ENCODE assay signal across 1 cellular context in the genomic region with DNA sequence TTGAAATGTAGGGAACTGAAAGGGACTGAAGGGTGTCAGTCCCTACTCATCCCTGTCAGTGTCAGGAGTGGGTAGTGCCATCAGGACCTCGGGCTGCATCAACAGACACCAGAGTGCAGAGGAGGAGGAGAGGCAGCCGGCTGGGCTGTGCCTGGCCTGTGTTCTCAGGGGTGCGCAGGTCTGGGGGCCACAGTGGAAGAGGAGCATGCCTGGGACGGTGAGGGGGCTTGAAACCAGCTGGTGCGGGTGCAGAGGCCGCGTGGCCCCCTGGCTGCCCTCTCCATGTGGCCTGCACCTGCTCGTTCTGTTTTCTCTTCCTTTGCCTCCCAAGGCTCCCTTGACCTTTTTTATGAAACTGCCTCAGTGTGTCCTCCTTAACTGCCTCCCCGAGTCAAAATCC.
TF ChIP-seq lines count a peak whose summit lies in the region.

No MANE protein-coding gene starts in this region.

TF ChIP-seq in HepG2, 621 proteins besides CTCF, POLR2A, EP300 and RAD21 (continued from another document):
- TF ChIP-seq, protein P1, sequence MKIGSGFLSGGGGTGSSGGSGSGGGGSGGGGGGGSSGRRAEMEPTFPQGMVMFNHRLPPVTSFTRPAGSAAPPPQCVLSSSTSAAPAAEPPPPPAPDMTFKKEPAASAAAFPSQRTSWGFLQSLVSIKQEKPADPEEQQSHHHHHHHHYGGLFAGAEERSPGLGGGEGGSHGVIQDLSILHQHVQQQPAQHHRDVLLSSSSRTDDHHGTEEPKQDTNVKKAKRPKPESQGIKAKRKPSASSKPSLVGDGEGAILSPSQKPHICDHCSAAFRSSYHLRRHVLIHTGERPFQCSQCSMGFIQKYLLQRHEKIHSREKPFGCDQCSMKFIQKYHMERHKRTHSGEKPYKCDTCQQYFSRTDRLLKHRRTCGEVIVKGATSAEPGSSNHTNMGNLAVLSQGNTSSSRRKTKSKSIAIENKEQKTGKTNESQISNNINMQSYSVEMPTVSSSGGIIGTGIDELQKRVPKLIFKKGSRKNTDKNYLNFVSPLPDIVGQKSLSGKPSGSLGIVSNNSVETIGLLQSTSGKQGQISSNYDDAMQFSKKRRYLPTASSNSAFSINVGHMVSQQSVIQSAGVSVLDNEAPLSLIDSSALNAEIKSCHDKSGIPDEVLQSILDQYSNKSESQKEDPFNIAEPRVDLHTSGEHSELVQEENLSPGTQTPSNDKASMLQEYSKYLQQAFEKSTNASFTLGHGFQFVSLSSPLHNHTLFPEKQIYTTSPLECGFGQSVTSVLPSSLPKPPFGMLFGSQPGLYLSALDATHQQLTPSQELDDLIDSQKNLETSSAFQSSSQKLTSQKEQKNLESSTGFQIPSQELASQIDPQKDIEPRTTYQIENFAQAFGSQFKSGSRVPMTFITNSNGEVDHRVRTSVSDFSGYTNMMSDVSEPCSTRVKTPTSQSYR (CRISPR knock-in tag; IDR thresholded peaks at IDR 0.05; ENCODE audit: borderline replicate concordance): no peak
- TF ChIP-seq SMYD3 (CRISPR knock-in tag; IDR thresholded peaks at IDR 0.05): no peak
- TF ChIP-seq RBFOX2 (IDR thresholded peaks at IDR 0.05; ENCODE audit: low read depth, low read length): no peak
